Comparison of ENCODE assay signal across 3 cellular contexts in the genomic region with DNA sequence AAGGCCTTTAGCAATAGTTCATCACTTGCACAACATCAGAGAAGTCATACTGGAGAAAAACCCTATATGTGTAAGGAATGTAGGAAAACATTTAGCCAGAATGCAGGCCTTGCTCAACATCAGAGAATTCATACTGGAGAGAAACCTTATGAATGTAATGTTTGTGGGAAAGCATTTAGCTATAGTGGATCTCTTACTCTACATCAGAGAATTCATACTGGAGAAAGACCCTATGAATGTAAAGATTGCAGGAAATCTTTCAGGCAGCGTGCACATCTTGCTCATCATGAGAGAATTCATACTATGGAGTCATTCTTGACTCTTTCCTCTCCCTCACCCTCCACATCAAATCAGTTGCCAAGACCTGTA.
TF ChIP-seq lines count a peak whose summit lies in the region.

No MANE protein-coding gene starts in this region.

TF ChIP-seq in HEK293, 187 proteins besides CTCF, POLR2A, EP300 and RAD21:
- TF ChIP-seq ZNF292 (tag by site-specific recombination; IDR thresholded peaks at IDR 0.05; ENCODE audit: borderline replicate concordance, low read depth) (no peak), YY2 (tag by site-specific recombination; IDR thresholded peaks at IDR 0.05) (no peak), TRIM28 (IDR thresholded peaks at IDR 0.05; ENCODE audit: borderline replicate concordance, low read length) (peak; percentile 86; the same call in 1 of the 2 replicates), ZBTB1 (tag by site-specific recombination; IDR thresholded peaks at IDR 0.05) (no peak), HOXA7 (CRISPR knock-in tag; IDR thresholded peaks at IDR 0.05; ENCODE audit: borderline replicate concordance) (no peak), SP7 (tag by site-specific recombination; IDR thresholded peaks at IDR 0.05) (no peak), ZNF274 (IDR thresholded peaks at IDR 0.05; ENCODE audit: low read length) (peak; percentile 90), ZNF274 (tag by site-specific recombination; IDR thresholded peaks at IDR 0.05; ENCODE audit: borderline replicate concordance) (peak; percentile 97), SETDB1 (IDR thresholded peaks at IDR 0.05; ENCODE audit: insufficient read length, low read length) (peak; percentile 99), ZNF24 (tag by site-specific recombination; IDR thresholded peaks at IDR 0.05) (no peak), PRDM1 (tag by site-specific recombination; IDR thresholded peaks at IDR 0.05) (no peak), ZNF521 (tag by site-specific recombination; IDR thresholded peaks at IDR 0.05) (no peak)
- TF ChIP-seq, protein P1, sequence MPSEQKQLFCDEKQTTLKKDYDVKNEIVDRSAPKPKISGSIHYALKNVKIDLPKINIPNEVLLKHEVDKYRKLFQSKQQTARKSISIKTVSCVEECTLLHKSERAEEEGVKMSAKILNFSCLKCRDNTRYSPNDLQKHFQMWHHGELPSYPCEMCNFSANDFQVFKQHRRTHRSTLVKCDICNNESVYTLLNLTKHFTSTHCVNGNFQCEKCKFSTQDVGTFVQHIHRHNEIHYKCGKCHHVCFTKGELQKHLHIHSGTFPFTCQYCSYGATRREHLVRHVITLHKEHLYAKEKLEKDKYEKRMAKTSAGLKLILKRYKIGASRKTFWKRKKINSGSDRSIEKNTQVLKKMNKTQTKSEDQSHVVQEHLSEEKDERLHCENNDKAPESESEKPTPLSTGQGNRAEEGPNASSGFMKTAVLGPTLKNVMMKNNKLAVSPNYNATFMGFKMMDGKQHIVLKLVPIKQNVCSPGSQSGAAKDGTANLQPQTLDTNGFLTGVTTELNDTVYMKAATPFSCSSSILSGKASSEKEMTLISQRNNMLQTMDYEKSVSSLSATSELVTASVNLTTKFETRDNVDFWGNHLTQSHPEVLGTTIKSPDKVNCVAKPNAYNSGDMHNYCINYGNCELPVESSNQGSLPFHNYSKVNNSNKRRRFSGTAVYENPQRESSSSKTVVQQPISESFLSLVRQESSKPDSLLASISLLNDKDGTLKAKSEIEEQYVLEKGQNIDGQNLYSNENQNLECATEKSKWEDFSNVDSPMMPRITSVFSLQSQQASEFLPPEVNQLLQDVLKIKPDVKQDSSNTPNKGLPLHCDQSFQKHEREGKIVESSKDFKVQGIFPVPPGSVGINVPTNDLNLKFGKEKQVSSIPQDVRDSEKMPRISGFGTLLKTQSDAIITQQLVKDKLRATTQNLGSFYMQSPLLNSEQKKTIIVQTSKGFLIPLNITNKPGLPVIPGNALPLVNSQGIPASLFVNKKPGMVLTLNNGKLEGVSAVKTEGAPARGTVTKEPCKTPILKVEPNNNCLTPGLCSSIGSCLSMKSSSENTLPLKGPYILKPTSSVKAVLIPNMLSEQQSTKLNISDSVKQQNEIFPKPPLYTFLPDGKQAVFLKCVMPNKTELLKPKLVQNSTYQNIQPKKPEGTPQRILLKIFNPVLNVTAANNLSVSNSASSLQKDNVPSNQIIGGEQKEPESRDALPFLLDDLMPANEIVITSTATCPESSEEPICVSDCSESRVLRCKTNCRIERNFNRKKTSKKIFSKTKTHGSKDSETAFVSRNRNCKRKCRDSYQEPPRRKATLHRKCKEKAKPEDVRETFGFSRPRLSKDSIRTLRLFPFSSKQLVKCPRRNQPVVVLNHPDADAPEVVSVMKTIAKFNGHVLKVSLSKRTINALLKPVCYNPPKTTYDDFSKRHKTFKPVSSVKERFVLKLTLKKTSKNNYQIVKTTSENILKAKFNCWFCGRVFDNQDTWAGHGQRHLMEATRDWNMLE (tag by site-specific recombination; conservative IDR thresholded peaks at IDR 0.05; ENCODE audit: low read depth): peak; percentile 32; the same call in 1 of the 2 replicates

TF ChIP-seq in GM12878, 131 proteins besides CTCF, POLR2A, EP300 and RAD21:
- TF ChIP-seq CBX5 (IDR thresholded peaks at IDR 0.05; ENCODE audit: low read depth): 0 out of 2 replicates have a peak, but pooled peaks have one; percentile 79
- no peak for TF ChIP-seq MTA3 (IDR thresholded peaks at IDR 0.05; ENCODE audit: borderline replicate concordance, low read length)
- TF ChIP-seq ZNF274 (IDR thresholded peaks at IDR 0.05; ENCODE audit: insufficient read depth, insufficient read length): peak; percentile 96

TF ChIP-seq in liver, 16 proteins besides CTCF, POLR2A, EP300 and RAD21:
- TF ChIP-seq FOXA2 (IDR thresholded peaks at IDR 0.05) (no peak), FOXA1 (IDR thresholded peaks at IDR 0.05) (no peak), GABPA (IDR thresholded peaks at IDR 0.05 in 1 of 2, conservative IDR thresholded peaks at IDR 0.05 in 1 of 2) (no peak), RXRA (IDR thresholded peaks at IDR 0.05) (no peak), YY1 (IDR thresholded peaks at IDR 0.05) (no peak), TAF1 (conservative IDR thresholded peaks at IDR 0.05) (no peak), HNF4A (conservative IDR thresholded peaks at IDR 0.05) (no peak), HNF4G (IDR thresholded peaks at IDR 0.05) (no peak), JUND (IDR thresholded peaks at IDR 0.05) (no peak)
- TF ChIP-seq, protein P2, sequence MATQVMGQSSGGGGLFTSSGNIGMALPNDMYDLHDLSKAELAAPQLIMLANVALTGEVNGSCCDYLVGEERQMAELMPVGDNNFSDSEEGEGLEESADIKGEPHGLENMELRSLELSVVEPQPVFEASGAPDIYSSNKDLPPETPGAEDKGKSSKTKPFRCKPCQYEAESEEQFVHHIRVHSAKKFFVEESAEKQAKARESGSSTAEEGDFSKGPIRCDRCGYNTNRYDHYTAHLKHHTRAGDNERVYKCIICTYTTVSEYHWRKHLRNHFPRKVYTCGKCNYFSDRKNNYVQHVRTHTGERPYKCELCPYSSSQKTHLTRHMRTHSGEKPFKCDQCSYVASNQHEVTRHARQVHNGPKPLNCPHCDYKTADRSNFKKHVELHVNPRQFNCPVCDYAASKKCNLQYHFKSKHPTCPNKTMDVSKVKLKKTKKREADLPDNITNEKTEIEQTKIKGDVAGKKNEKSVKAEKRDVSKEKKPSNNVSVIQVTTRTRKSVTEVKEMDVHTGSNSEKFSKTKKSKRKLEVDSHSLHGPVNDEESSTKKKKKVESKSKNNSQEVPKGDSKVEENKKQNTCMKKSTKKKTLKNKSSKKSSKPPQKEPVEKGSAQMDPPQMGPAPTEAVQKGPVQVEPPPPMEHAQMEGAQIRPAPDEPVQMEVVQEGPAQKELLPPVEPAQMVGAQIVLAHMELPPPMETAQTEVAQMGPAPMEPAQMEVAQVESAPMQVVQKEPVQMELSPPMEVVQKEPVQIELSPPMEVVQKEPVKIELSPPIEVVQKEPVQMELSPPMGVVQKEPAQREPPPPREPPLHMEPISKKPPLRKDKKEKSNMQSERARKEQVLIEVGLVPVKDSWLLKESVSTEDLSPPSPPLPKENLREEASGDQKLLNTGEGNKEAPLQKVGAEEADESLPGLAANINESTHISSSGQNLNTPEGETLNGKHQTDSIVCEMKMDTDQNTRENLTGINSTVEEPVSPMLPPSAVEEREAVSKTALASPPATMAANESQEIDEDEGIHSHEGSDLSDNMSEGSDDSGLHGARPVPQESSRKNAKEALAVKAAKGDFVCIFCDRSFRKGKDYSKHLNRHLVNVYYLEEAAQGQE (IDR thresholded peaks at IDR 0.05): no peak
- TF ChIP-seq, protein P3, sequence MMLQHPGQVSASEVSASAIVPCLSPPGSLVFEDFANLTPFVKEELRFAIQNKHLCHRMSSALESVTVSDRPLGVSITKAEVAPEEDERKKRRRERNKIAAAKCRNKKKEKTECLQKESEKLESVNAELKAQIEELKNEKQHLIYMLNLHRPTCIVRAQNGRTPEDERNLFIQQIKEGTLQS (IDR thresholded peaks at IDR 0.05): no peak
- TF ChIP-seq, protein P4, sequence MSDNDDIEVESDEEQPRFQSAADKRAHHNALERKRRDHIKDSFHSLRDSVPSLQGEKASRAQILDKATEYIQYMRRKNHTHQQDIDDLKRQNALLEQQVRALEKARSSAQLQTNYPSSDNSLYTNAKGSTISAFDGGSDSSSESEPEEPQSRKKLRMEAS (IDR thresholded peaks at IDR 0.05): no peak
TF ChIP-seq in liver: peak in this region for 0.
